In the genomic region with DNA sequence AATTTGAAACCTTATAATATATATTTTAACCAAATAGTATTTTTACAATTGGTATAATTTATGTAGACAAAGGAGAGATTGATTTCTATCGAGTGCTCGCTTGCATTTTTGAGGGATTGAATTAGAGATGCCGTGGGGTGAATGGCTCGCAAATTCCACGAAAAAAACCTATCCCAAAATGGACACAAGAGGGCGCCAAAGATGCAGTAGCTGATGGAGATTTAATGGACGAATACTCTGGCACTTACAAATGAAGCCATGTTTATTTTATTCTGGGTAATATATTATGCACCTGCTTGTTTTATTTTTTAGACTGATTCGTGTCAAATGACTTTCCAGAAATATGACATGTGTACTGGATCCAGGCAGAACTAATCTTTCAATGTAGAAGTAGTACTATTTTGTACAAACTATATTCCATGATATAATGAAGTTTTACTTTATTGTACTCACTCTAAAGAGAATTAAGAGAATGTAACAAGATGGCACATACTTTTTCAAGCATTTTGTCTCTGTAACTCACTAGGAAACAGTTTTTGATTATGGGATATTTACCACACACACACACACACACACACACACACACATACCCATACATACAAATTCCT, we compare ENCODE assay signal across 8 cellular contexts.
DNase-seq lines count a peak whose midpoint lies in the region; ATAC-seq and TF ChIP-seq lines count a peak whose summit lies in the region.

No MANE protein-coding gene starts in this region.

- H3K9ac ChIP-seq in endodermal cell (ENCODE audit: extremely low read depth, low read length, poor library complexity, severe bottlenecking) = no peak overlapping the region
- no peak overlapping the region for H3K9ac ChIP-seq in neural cell (ENCODE audit: low read length)

- H2AFZ ChIP-seq in neural cell (ENCODE audit: low read depth, low read length) = no peak overlapping the region

- H3K4me3 ChIP-seq in HFF-Myc (replicated peaks; ENCODE audit: low read depth, low read length) (no peak overlapping the region), endodermal cell (ENCODE audit: low read length) (no peak overlapping the region), neural cell (ENCODE audit: low read length) (no peak overlapping the region), upper lobe of left lung (no peak overlapping the region)

- H3K9me3 ChIP-seq in endodermal cell (ENCODE audit: control insufficient read depth, low read length) (peaks cover 15% of the 10 kb centered on the region), neural cell (ENCODE audit: low read length) (no peaks in the 10 kb centered on the region), upper lobe of left lung (no peaks in the 10 kb centered on the region)

- peak; percentile 66 for DNase-seq in ELR (ENCODE audit: low read depth)
- DNase-seq in HFF-Myc (ENCODE audit: extremely low read depth, low read depth) = peak; percentile 35
- DNase-seq in NCI-H2171 treated with DMSO at 0.1 percent for 48 hours (lab: John Stamatoyannopoulos, UW) = peak; percentile 42
- peak; percentile 73 for DNase-seq in activated CD4-positive, alpha-beta T cell treated with anti-CD3 and anti-CD28 coated beads, Interleukin-2, amount 10 ng/mL, durations not matched to agents 7 days and 5 days
- DNase-seq in endodermal cell = peak; percentile 80
- no peak for DNase-seq in upper lobe of left lung
- no peak for DNase-seq in T1000 (lab: John Stamatoyannopoulos, UW)

- WGBS in endodermal cell (ENCODE audit: insufficient coverage in 1 of 2, insufficient read length in 1 of 2), 2 experiments = 17 to 38% methylated on average over 5 to 8 of the region's 8 CpGs
- WGBS in upper lobe of left lung, 2 donors = 4 to 5% methylated on average over 8 of the region's 8 CpGs

- H3K27me3 ChIP-seq in endodermal cell (ENCODE audit: control insufficient read depth, insufficient read depth, low read length, poor library complexity, severe bottlenecking) (peaks cover 42% of the 10 kb centered on the region), neural cell (ENCODE audit: insufficient read depth, low read depth, low read length) (no peaks in the 10 kb centered on the region), upper lobe of left lung (no peaks in the 10 kb centered on the region)

- H3K4me1 Mint-ChIP-seq in activated CD4-positive, alpha-beta T cell treated with anti-CD3 and anti-CD28 coated beads, Interleukin-2, amount 10 ng/mL, durations not matched to agents 7 days and 5 days = no peaks in the 10 kb centered on the region
- peaks cover 17% of the 10 kb centered on the region for H3K4me1 Mint-ChIP-seq in endodermal cell

- no peaks in the 10 kb centered on the region for H3F3A ChIP-seq in neural cell (ENCODE audit: insufficient read depth, low read length, poor library complexity, severe bottlenecking)

- peaks cover 38% of the 10 kb centered on the region for H3K27me3 Mint-ChIP-seq in activated CD4-positive, alpha-beta T cell treated with anti-CD3 and anti-CD28 coated beads, Interleukin-2, amount 10 ng/mL, durations not matched to agents 7 days and 5 days
- H3K27me3 Mint-ChIP-seq in endodermal cell (ENCODE audit: insufficient read depth) = peaks cover 55% of the 10 kb centered on the region

- TF ChIP-seq POLR2A in upper lobe of left lung (IDR thresholded peaks at IDR 0.05) = no peak

- TF ChIP-seq RAD21 in neural cell (conservative IDR thresholded peaks at IDR 0.05) = peak; percentile 67

- TF ChIP-seq EP300 in neural cell (conservative IDR thresholded peaks at IDR 0.05; ENCODE audit: poor library complexity, severe bottlenecking) (no peak), upper lobe of left lung (IDR thresholded peaks at IDR 0.05) (no peak)

- POLR2A ChIA-PET in activated CD4-positive, alpha-beta T cell treated with anti-CD3 and anti-CD28 coated beads, Interleukin-2, amount 10 ng/mL, durations not matched to agents 7 days and 5 days (lab: Charles Lee) = no interaction called here

- no peak overlapping the region for H3K4me2 ChIP-seq in neural cell (ENCODE audit: low read length)

- no peaks in the 10 kb centered on the region for H3K36me3 Mint-ChIP-seq in activated CD4-positive, alpha-beta T cell treated with anti-CD3 and anti-CD28 coated beads, Interleukin-2, amount 10 ng/mL, durations not matched to agents 7 days and 5 days (ENCODE audit: low read depth)
- no peaks in the 10 kb centered on the region for H3K36me3 Mint-ChIP-seq in endodermal cell (ENCODE audit: low read depth)

- H3K27ac ChIP-seq in endodermal cell (ENCODE audit: low read depth, low read length) = no peak overlapping the region
- H3K27ac ChIP-seq in neural cell (ENCODE audit: low read length) = no peak overlapping the region
- no peak overlapping the region for H3K27ac ChIP-seq in upper lobe of left lung

- H3K4me1 ChIP-seq in endodermal cell (ENCODE audit: control insufficient read depth, insufficient read depth, low read length) = no peaks in the 10 kb centered on the region
- H3K4me1 ChIP-seq in upper lobe of left lung = no peaks in the 10 kb centered on the region

- H3K9me3 Mint-ChIP-seq in activated CD4-positive, alpha-beta T cell treated with anti-CD3 and anti-CD28 coated beads, Interleukin-2, amount 10 ng/mL, durations not matched to agents 7 days and 5 days = no peaks in the 10 kb centered on the region
- H3K9me3 Mint-ChIP-seq in endodermal cell = peaks cover 12% of the 10 kb centered on the region

- no peaks in the 10 kb centered on the region for H4K20me1 ChIP-seq in neural cell (ENCODE audit: insufficient read depth)

- TF ChIP-seq CTCF in HFF-Myc (IDR thresholded peaks at IDR 0.05; ENCODE audit: low read depth, low read length, missing control alignments) = peak; percentile 77
- peak; percentile 92 for TF ChIP-seq CTCF in endodermal cell (conservative IDR thresholded peaks at IDR 0.05)
- peak; percentile 67 for TF ChIP-seq CTCF in neural cell (IDR thresholded peaks at IDR 0.05; ENCODE audit: poor library complexity, severe bottlenecking)
- TF ChIP-seq CTCF in upper lobe of left lung (IDR thresholded peaks at IDR 0.05) = peak; percentile 17 to 73 (median 55)

- ATAC-seq in upper lobe of left lung (ENCODE audit: low FRiP score in 2 of 2) = peak in 1 of 2 donors; percentile 69

- no peak overlapping the region for H3K4me3 Mint-ChIP-seq in activated CD4-positive, alpha-beta T cell treated with anti-CD3 and anti-CD28 coated beads, Interleukin-2, amount 10 ng/mL, durations not matched to agents 7 days and 5 days
- no peak overlapping the region for H3K4me3 Mint-ChIP-seq in endodermal cell

- CTCF ChIA-PET in activated CD4-positive, alpha-beta T cell treated with anti-CD3 and anti-CD28 coated beads, Interleukin-2, amount 10 ng/mL, durations not matched to agents 7 days and 5 days (lab: Charles Lee) = no interaction called here

- no peaks in the 10 kb centered on the region for H3K36me3 ChIP-seq in endodermal cell (ENCODE audit: control insufficient read depth, insufficient read depth, low read length)
- H3K36me3 ChIP-seq in neural cell (ENCODE audit: insufficient read depth, low read length) = no peaks in the 10 kb centered on the region
- no peaks in the 10 kb centered on the region for H3K36me3 ChIP-seq in upper lobe of left lung

- no peak overlapping the region for H3K27ac Mint-ChIP-seq in activated CD4-positive, alpha-beta T cell treated with anti-CD3 and anti-CD28 coated beads, Interleukin-2, amount 10 ng/mL, durations not matched to agents 7 days and 5 days
- no peak overlapping the region for H3K27ac Mint-ChIP-seq in endodermal cell

- no peaks in the 10 kb centered on the region for H3K9me2 ChIP-seq in neural cell (ENCODE audit: insufficient read depth, low read length)

- no peaks in the 10 kb centered on the region for H3K79me2 ChIP-seq in neural cell (replicated peaks; ENCODE audit: insufficient read depth, low read length)

TF ChIP-seq in neural cell, 6 proteins besides CTCF, POLR2A, EP300 and RAD21:
- TF ChIP-seq TAF1 (IDR thresholded peaks at IDR 0.05; ENCODE audit: low read depth) = no peak
- TF ChIP-seq SMC3 (conservative IDR thresholded peaks at IDR 0.05; ENCODE audit: poor library complexity) = peak; percentile 67

Comparison
In these comparisons a context has a peak if more than half of its experiments do, and no peak if none do; other contexts are left out.
1. DNase-seq: peak in ELR (single experiment), HFF-Myc (single experiment), NCI-H2171 treated with DMSO at 0.1 percent for 48 hours (single experiment), activated CD4-positive, alpha-beta T cell treated with anti-CD3 and anti-CD28 coated beads, Interleukin-2, amount 10 ng/mL, durations not matched to agents 7 days and 5 days (single experiment) and endodermal cell (single experiment); none in upper lobe of left lung (0 of 2) and T1000 (single experiment).
2. Peak in every context shown above with its lines, with median percentiles within 50 percentile points of each other: CTCF ChIP-seq.